8 cellular contexts compared by ENCODE assay signal in the genomic region with DNA sequence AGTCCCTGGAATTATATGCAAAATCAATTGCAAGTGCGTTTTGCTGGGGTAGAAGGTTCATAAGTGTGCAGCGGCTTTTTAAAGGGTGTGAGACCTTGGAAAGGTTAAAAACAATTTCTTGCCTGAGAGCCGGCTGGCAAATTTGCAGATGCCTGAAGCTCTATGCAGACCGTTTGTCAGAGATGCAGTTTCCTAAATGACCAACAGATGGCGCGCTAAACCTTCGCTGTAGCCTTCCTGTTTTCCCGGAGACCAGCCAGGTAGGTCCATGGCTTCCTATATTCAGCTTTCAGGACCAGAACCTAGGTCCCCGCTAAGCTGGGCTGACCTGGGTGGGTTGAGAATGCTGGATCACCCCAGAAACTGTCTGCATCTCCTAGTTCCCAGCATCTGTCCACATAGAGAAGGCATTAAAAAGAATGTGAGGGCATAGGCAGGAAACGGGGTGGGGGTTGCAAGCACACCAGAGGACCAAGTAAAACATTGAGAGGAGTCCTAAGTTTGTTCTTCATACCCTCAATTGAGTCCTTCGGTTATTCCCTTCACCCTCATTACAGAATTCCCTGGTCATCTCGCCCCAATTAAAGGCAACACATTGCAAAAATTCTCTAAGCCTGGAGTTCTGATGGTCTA. TPM values are rescaled to one million over a fixed set of nuclear protein-coding genes. Genes with fewer than 3 reads are reported as not detected.
A peak's percentile ranks its signal among the peaks of the same experiment; 100 is the strongest.
DNase-seq lines count a peak whose midpoint lies in the region; ATAC-seq and TF ChIP-seq lines count a peak whose summit lies in the region.

No MANE protein-coding gene starts in this region.

- no peaks in the 10 kb centered on the region for H3F3A ChIP-seq in OCI-LY1 (ENCODE audit: insufficient read depth, low read length)

- no peaks in the 10 kb centered on the region for H3K79me2 ChIP-seq in OCI-LY1 (ENCODE audit: insufficient read depth, low read length)

- H3K4me1 Mint-ChIP-seq in activated naive CD4-positive, alpha-beta T cell treated with anti-CD3 and anti-CD28 coated beads, Interleukin-2, amount 10 ng/mL, durations not matched to agents 7 days and 5 days, result no peaks in the 10 kb centered on the region

- intact Hi-C loops in head of caudate nucleus (cut with DNase I), result loop anchor here (2.0 to 5.0 kb wide), 2 partner anchors 222 to 475 kb away; no protein-coding TSS in a partner anchor

- H3K4me3 Mint-ChIP-seq in activated naive CD4-positive, alpha-beta T cell treated with anti-CD3 and anti-CD28 coated beads, Interleukin-2, amount 10 ng/mL, durations not matched to agents 7 days and 5 days, result no peak overlapping the region

- H3K4me1 ChIP-seq in OCI-LY1 (ENCODE audit: insufficient read depth, low read length, severe bottlenecking), result no peaks in the 10 kb centered on the region

- H3K9me3 Mint-ChIP-seq in activated naive CD4-positive, alpha-beta T cell treated with anti-CD3 and anti-CD28 coated beads, Interleukin-2, amount 10 ng/mL, durations not matched to agents 7 days and 5 days, result no peaks in the 10 kb centered on the region

- CTCF ChIA-PET in activated naive CD4-positive, alpha-beta T cell treated with anti-CD3 and anti-CD28 coated beads, Interleukin-2, amount 10 ng/mL, durations not matched to agents 7 days and 5 days (lab: Charles Lee), result interaction anchor here (0.7 to 3.6 kb wide), 16 partner anchors 8 to 1728 kb away, joined by 3 to 35 read pairs (median 4); no protein-coding TSS in a partner anchor

- no peak overlapping the region for H3K4me2 ChIP-seq in OCI-LY1 (ENCODE audit: low read length)

- H3K9me3 ChIP-seq in OCI-LY1 (ENCODE audit: low read length), result no peaks in the 10 kb centered on the region

- no peak overlapping the region for H3K27ac Mint-ChIP-seq in activated naive CD4-positive, alpha-beta T cell treated with anti-CD3 and anti-CD28 coated beads, Interleukin-2, amount 10 ng/mL, durations not matched to agents 7 days and 5 days

- no peaks in the 10 kb centered on the region for H4K20me1 ChIP-seq in OCI-LY1 (ENCODE audit: insufficient read depth, low read length)

- H3K36me3 Mint-ChIP-seq in activated naive CD4-positive, alpha-beta T cell treated with anti-CD3 and anti-CD28 coated beads, Interleukin-2, amount 10 ng/mL, durations not matched to agents 7 days and 5 days, result no peaks in the 10 kb centered on the region

- TF ChIP-seq CTCF in OCI-LY1 (IDR thresholded peaks at IDR 0.05; ENCODE audit: low read length), result peak; percentile 90

- no peak overlapping the region for H3K9ac ChIP-seq in OCI-LY1 (ENCODE audit: low read length)

- H3K27me3 ChIP-seq in OCI-LY1 (ENCODE audit: insufficient read depth, low read length), result no peaks in the 10 kb centered on the region

- peaks cover 25% of the 10 kb centered on the region for H3K27me3 Mint-ChIP-seq in activated naive CD4-positive, alpha-beta T cell treated with anti-CD3 and anti-CD28 coated beads, Interleukin-2, amount 10 ng/mL, durations not matched to agents 7 days and 5 days

- no peaks in the 10 kb centered on the region for H3K9me2 ChIP-seq in OCI-LY1 (ENCODE audit: low read depth, low read length)

- no peak overlapping the region for H3K27ac ChIP-seq in OCI-LY1 (ENCODE audit: low read depth, low read length, poor library complexity, severe bottlenecking)

- peak; percentile 85 for DNase-seq in ELF-1 (ENCODE audit: low read depth, low spot score)
- peak; percentile 64 for DNase-seq in Jurkat, Clone E6-1 (ENCODE audit: low read depth, low spot score)
- DNase-seq in activated naive CD4-positive, alpha-beta T cell treated with anti-CD3 and anti-CD28 coated beads, Interleukin-2, amount 10 ng/mL, durations not matched to agents 7 days and 5 days, result peak; percentile 71
- peak; percentile 31 to 95 (median 86) for DNase-seq in head of caudate nucleus
- peak; percentile 73 for DNase-seq in pons (ENCODE audit: low spot score)

- no peaks in the 10 kb centered on the region for H3K36me3 ChIP-seq in OCI-LY1 (ENCODE audit: insufficient read depth, low read length)

- ATAC-seq in HG02642 (IDR thresholded peaks at IDR 0.05; ENCODE audit: poor library complexity, unreplicated experiment) (no peak), HG02763 (IDR thresholded peaks at IDR 0.05; ENCODE audit: unreplicated experiment) (no peak)

- H3K4me3 ChIP-seq in Jurkat, Clone E6-1 (ENCODE audit: low read length), result no peak overlapping the region
- no peak overlapping the region for H3K4me3 ChIP-seq in OCI-LY1 (ENCODE audit: low read depth, low read length, poor library complexity, severe bottlenecking)

- H2AFZ ChIP-seq in OCI-LY1 (ENCODE audit: low read length), result no peak overlapping the region

RNA-seq across cellular contexts. Expression of gene NOS1, which starts 5.7 kb away (rescaled TPM):
- polyA plus RNA-seq in Jurkat, Clone E6-1 (2012; ENCODE audit: insufficient read depth, insufficient read length), result not detected
